Comparison of ENCODE assay signal across 8 cellular contexts in genomic region chr12:104177663-104178501, GRCh38. TPM values are rescaled to one million over a fixed set of nuclear protein-coding genes. Genes with fewer than 3 reads are reported as not detected.
DNase-seq lines count a peak whose midpoint lies in the region; ATAC-seq, FAIRE-seq and TF ChIP-seq lines count a peak whose summit lies in the region.

No MANE protein-coding gene starts in this region.

- H3K4me3 ChIP-seq in keratinocyte (ENCODE audit: control insufficient read depth in 2 of 3, extremely low read depth in 1 of 3, insufficient read depth in 2 of 3, low read depth in 1 of 3, low read length in 3 of 3) (no peak overlapping the region), testis (no peak overlapping the region)

- no peaks in the 10 kb centered on the region for H3K9me3 ChIP-seq in keratinocyte (ENCODE audit: control insufficient read depth, low read depth, low read length)
- H3K9me3 ChIP-seq in testis = no peaks in the 10 kb centered on the region

- H3K9me1 ChIP-seq in keratinocyte (ENCODE audit: control insufficient read depth, extremely low read depth, insufficient read depth, low read length) = no peaks in the 10 kb centered on the region

- WGBS in testis, 2 donors = 53 to 61% methylated on average over 7 to 8 of the region's 8 CpGs

- peak; percentile 67 for ATAC-seq in activated naive CD8-positive, alpha-beta T cell treated with anti-CD3 and anti-CD28 coated beads, Interleukin-2, amount 10 ng/mL, durations not matched to agents 7 days and 5 days (ENCODE audit: low read depth)
- no peak for ATAC-seq in GM18520 (IDR thresholded peaks at IDR 0.05; ENCODE audit: unreplicated experiment)

- no peaks in the 10 kb centered on the region for H3K79me2 ChIP-seq in keratinocyte (ENCODE audit: control insufficient read depth, insufficient read depth, low read length)

- peaks cover 8% of the 10 kb centered on the region for H3K27me3 Mint-ChIP-seq in activated naive CD8-positive, alpha-beta T cell treated with anti-CD3 and anti-CD28 coated beads, Interleukin-2, amount 10 ng/mL, durations not matched to agents 7 days and 5 days

- H2AFZ ChIP-seq in keratinocyte (ENCODE audit: control insufficient read depth, low read length) = no peak overlapping the region

- in situ Hi-C loops in KBM-7 (cut with MboI; ENCODE audit: low pct_unique_long_range_greater_than_20kb, low sequenced_read_pairs) = loop anchor here (25.0 kb wide), 1 partner anchor 1209 kb away; no protein-coding TSS in a partner anchor

- peaks cover 21% of the 10 kb centered on the region for H3K4me1 Mint-ChIP-seq in activated naive CD8-positive, alpha-beta T cell treated with anti-CD3 and anti-CD28 coated beads, Interleukin-2, amount 10 ng/mL, durations not matched to agents 7 days and 5 days

- TF ChIP-seq CTCF in keratinocyte (optimal IDR thresholded peaks at IDR 0.05 in 1 of 3, IDR thresholded peaks at IDR 0.05 in 1 of 3, conservative IDR thresholded peaks at IDR 0.05 in 1 of 3; ENCODE audit: extremely low read depth in 1 of 3, insufficient read depth in 2 of 3, low read length in 3 of 3) = peak; percentile 23 to 58 (median 43)
- TF ChIP-seq CTCF in testis (IDR thresholded peaks at IDR 0.05) = no peak

- no peak overlapping the region for H3K9ac ChIP-seq in keratinocyte (ENCODE audit: control insufficient read depth, extremely low read depth, insufficient read depth, low read length)

- no peak for FAIRE-seq in keratinocyte (lab: Jason Lieb, UNC)

- POLR2A ChIA-PET in activated naive CD8-positive, alpha-beta T cell treated with anti-CD3 and anti-CD28 coated beads, Interleukin-2, amount 10 ng/mL, durations not matched to agents 7 days and 5 days (lab: Charles Lee) = no interaction called here

- no peaks in the 10 kb centered on the region for H4K20me1 ChIP-seq in keratinocyte (ENCODE audit: control insufficient read depth, extremely low read depth, insufficient read depth, low read length)

- TF ChIP-seq POLR2A in testis (IDR thresholded peaks at IDR 0.05) = no peak

- H3K9me3 Mint-ChIP-seq in activated naive CD8-positive, alpha-beta T cell treated with anti-CD3 and anti-CD28 coated beads, Interleukin-2, amount 10 ng/mL, durations not matched to agents 7 days and 5 days = no peaks in the 10 kb centered on the region

- H3K4me1 ChIP-seq in keratinocyte (ENCODE audit: control insufficient read depth, extremely low read depth, insufficient read depth, low read length) = peaks cover 11% of the 10 kb centered on the region
- H3K4me1 ChIP-seq in testis = peaks cover 4% of the 10 kb centered on the region

- no peaks in the 10 kb centered on the region for H3K36me3 ChIP-seq in keratinocyte (ENCODE audit: control insufficient read depth in 2 of 2, extremely low read depth in 1 of 2, insufficient read depth in 2 of 2, low read length in 2 of 2)
- no peaks in the 10 kb centered on the region for H3K36me3 ChIP-seq in testis (ENCODE audit: low read depth, missing control alignments)

- DNase-seq in AG08395 (ENCODE audit: low spot score) = peak; percentile 94
- DNase-seq in KBM-7 = peak; percentile 89
- DNase-seq in activated naive CD8-positive, alpha-beta T cell treated with anti-CD3 and anti-CD28 coated beads, Interleukin-2, amount 10 ng/mL, durations not matched to agents 7 days and 5 days = no peak
- no peak for DNase-seq in keratinocyte (ENCODE audit: low read depth, low spot score)
- peak; percentile 80 for DNase-seq in testis
- DNase-seq in NCI-H1436 (lab: John Stamatoyannopoulos, UW) = no peak
- no peak for DNase-seq in NCI-H774 (lab: John Stamatoyannopoulos, UW)

- H3K27me3 ChIP-seq in keratinocyte (ENCODE audit: control insufficient read depth, extremely low read depth, insufficient read depth, low read length) = no peaks in the 10 kb centered on the region
- no peaks in the 10 kb centered on the region for H3K27me3 ChIP-seq in testis

- H3K27ac ChIP-seq in keratinocyte (ENCODE audit: control insufficient read depth, insufficient read depth, low read length) (no peak overlapping the region), testis (peak overlapping the region in 1 of 2 donors; percentile 62)

- dilution Hi-C loops in keratinocyte (cut with MboI; ENCODE audit: extremely low pct_ligation_motif_present, low sequenced_read_pairs) = no loop called here

- no peaks in the 10 kb centered on the region for H3K36me3 Mint-ChIP-seq in activated naive CD8-positive, alpha-beta T cell treated with anti-CD3 and anti-CD28 coated beads, Interleukin-2, amount 10 ng/mL, durations not matched to agents 7 days and 5 days

- H3K4me2 ChIP-seq in keratinocyte (ENCODE audit: control insufficient read depth, extremely low read depth, insufficient read depth, low read depth, low read length) = no peak overlapping the region

- no peak overlapping the region for H3K27ac Mint-ChIP-seq in activated naive CD8-positive, alpha-beta T cell treated with anti-CD3 and anti-CD28 coated beads, Interleukin-2, amount 10 ng/mL, durations not matched to agents 7 days and 5 days

- intact Hi-C loops in testis (cut with DNase I; ENCODE audit: low total_unique reads) = no loop called here

- H3K4me3 Mint-ChIP-seq in activated naive CD8-positive, alpha-beta T cell treated with anti-CD3 and anti-CD28 coated beads, Interleukin-2, amount 10 ng/mL, durations not matched to agents 7 days and 5 days = peak overlapping the region; percentile 1

RNA-seq across cellular contexts. Expression of gene TXNRD1, which starts 37.7 kb away (rescaled TPM):
- 10 to 100 TPM; 89.0 to 89.5 TPM for total RNA-seq in activated naive CD8-positive, alpha-beta T cell treated with anti-CD3 and anti-CD28 coated beads, Interleukin-2, amount 10 ng/mL, durations not matched to agents 7 days and 5 days
- 41.5 to 88.9 TPM (median 65.6 TPM) in 3 replicates for polyA plus RNA-seq in keratinocyte
- polyA plus RNA-seq in keratinocyte (2011; ENCODE audit: low read depth) = 51.8 TPM
- polyA plus RNA-seq in keratinocyte (2011; cell fraction: cytosol; rRNA removed) = 43.8 and 91.4 TPM in 2 replicates
- 89.8 and 94.0 TPM in 2 replicates for polyA plus RNA-seq in keratinocyte (2011; cell fraction: nucleus; rRNA removed)
- 45.9 and 67.9 TPM in 2 replicates for polyA plus RNA-seq in keratinocyte (2012; ENCODE audit: low replicate concordance)
- 93.1 to 182 TPM (median 118 TPM) in 3 replicates for polyA minus RNA-seq in keratinocyte
- 34.3 TPM for polyA minus RNA-seq in keratinocyte (2011; cell fraction: cytosol; rRNA and poly(A)+ RNA removed)
- 83.6 and 130 TPM in 2 replicates for polyA minus RNA-seq in keratinocyte (2011; cell fraction: nucleus; rRNA and poly(A)+ RNA removed)
- total RNA-seq in testis = 100 to 1,000 TPM in 1 of 2 donors, 10 to 100 TPM in 1; 96.2 to 110 TPM
- polyA plus RNA-seq in testis (ENCODE audit: insufficient read depth, low read depth, low replicate concordance) = 67.8 TPM

RNA-seq across cellular contexts. Expression of gene NFYB, which starts 39.9 kb away (rescaled TPM):
- total RNA-seq in activated naive CD8-positive, alpha-beta T cell treated with anti-CD3 and anti-CD28 coated beads, Interleukin-2, amount 10 ng/mL, durations not matched to agents 7 days and 5 days = 10 to 100 TPM; 24.8 to 28.5 TPM
- 9.4 to 22.8 TPM (median 11.0 TPM) in 3 replicates for polyA plus RNA-seq in keratinocyte
- 21.7 TPM for polyA plus RNA-seq in keratinocyte (2011; ENCODE audit: low read depth)
- 8.8 and 12.8 TPM in 2 replicates for polyA plus RNA-seq in keratinocyte (2011; cell fraction: cytosol; rRNA removed)
- polyA plus RNA-seq in keratinocyte (2011; cell fraction: nucleus; rRNA removed) = 9.8 and 13.5 TPM in 2 replicates
- 11.5 and 13.0 TPM in 2 replicates for polyA plus RNA-seq in keratinocyte (2012; ENCODE audit: low replicate concordance)
- polyA minus RNA-seq in keratinocyte = 2.9 to 14.1 TPM (median 3.5 TPM) in 3 replicates
- polyA minus RNA-seq in keratinocyte (2011; cell fraction: cytosol; rRNA and poly(A)+ RNA removed) = 5.8 TPM
- polyA minus RNA-seq in keratinocyte (2011; cell fraction: nucleus; rRNA and poly(A)+ RNA removed) = 3.3 and 4.7 TPM in 2 replicates
- total RNA-seq in testis = 10 to 100 TPM; 33.8 to 36.1 TPM
- 53.1 TPM for polyA plus RNA-seq in testis (ENCODE audit: insufficient read depth, low read depth, low replicate concordance)

Comparison
In these comparisons a context has a peak if more than half of its experiments do, and no peak if none do; other contexts are left out.
1. DNase-seq: peak in AG08395 (single experiment), KBM-7 (single experiment) and testis (single experiment); none in activated naive CD8-positive, alpha-beta T cell treated with anti-CD3 and anti-CD28 coated beads, Interleukin-2, amount 10 ng/mL, durations not matched to agents 7 days and 5 days (single experiment), keratinocyte (single experiment), NCI-H1436 (single experiment) and NCI-H774 (single experiment).
2. CTCF ChIP-seq: peak in keratinocyte (3 of 3); none in testis (0 of 3).